ENCODE assay signal across 20 cellular contexts in the genomic region with DNA sequence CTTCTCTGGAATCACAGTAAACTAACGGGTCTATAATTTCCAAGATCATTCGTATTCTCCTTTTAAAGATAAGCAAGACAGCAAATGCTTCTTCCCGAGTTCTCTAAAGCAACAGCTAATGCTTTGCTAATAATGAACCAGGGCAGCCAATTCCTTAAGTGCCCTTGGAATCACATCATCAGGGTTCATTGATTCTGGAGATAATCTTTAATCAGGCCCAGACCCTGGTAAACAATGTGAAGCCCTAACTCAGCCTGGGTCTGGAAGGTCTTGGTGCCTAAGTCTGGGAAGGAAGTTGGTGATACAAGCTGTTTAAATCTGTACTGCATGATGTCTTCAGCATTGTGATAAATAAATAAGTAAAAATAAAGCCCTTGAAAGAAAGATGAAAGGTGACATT.
"Had no signal": no experiment of that assay in that cellular context is flagged by ENCODE, and none has a peak within 500 bp of the region (broad histone marks: within the 10 kb centered on the region; RNA-seq: fewer than 3 reads in every experiment).

No MANE protein-coding gene starts in this region.

- H3K27ac ChIP-seq: SJCRH30 had no signal

- H3K4me1 ChIP-seq: SJCRH30 had no signal

- H3K9me3 ChIP-seq: SJCRH30 had no signal

- ATAC-seq: Panc1, PC-3, Right ventricle myocardium inferior, SK-N-SH treated with all-trans-retinoic acid at 6 μM for 48 hours had no signal

- H3K4me3 ChIP-seq: SJCRH30 had no signal

- DNase-seq: KBM-7, MV-4-11, NCI-H1048, NCI-H1105, NCI-H1417, NCI-H1436 treated with DMSO at 0.1 percent for 48 hours, NCI-H1694, NCI-H187 treated with DMSO at 0.1 percent for 48 hours, NCI-H2029 treated with DMSO at 0.1 percent for 48 hours, NCI-H2171 treated with DMSO at 0.1 percent for 48 hours, NCI-H345, NCI-H446 treated with DMSO at 0.1 percent for 48 hours, NCI-H510A treated with DMSO at 0.1 percent for 48 hours, NCI-H526, PC-3, SHP77 treated with DMSO at 0.1 percent for 48 hours, SJCRH30 had no signal

- H3K27me3 ChIP-seq: SJCRH30 had no signal
